In genomic region chr2:233022561-233022960, GRCh38 we compare ENCODE assay signal across 1 cellular context.
TF ChIP-seq lines count a peak whose summit lies in the region.

No MANE protein-coding gene starts in this region.

TF ChIP-seq in H1, 55 proteins besides CTCF, POLR2A, EP300 and RAD21:
- TF ChIP-seq USF2 (IDR thresholded peaks at IDR 0.05; ENCODE audit: low read length) = no peak
- TF ChIP-seq HDAC6 (IDR thresholded peaks at IDR 0.05; ENCODE audit: low read depth, low read length) = no peak
- no peak for TF ChIP-seq SP4 (IDR thresholded peaks at IDR 0.05; ENCODE audit: low read length)
- no peak for TF ChIP-seq E2F6 (IDR thresholded peaks at IDR 0.05)
- TF ChIP-seq SIX5 (IDR thresholded peaks at IDR 0.05; ENCODE audit: low read depth, low read length) = no peak
- no peak for TF ChIP-seq RNF2 (IDR thresholded peaks at IDR 0.05; ENCODE audit: borderline replicate concordance, low read depth, low read length, missing control alignments, poor library complexity, severe bottlenecking)
- TF ChIP-seq TAF1 (IDR thresholded peaks at IDR 0.05; ENCODE audit: low read depth, low read length) = no peak
- TF ChIP-seq CBX8 (IDR thresholded peaks at IDR 0.05; ENCODE audit: borderline replicate concordance, low read depth, low read length) = no peak
- no peak for TF ChIP-seq SIN3A (conservative IDR thresholded peaks at IDR 0.05 in 1 of 2, IDR thresholded peaks at IDR 0.05 in 1 of 2; ENCODE audit: low read depth in 1 of 2, low read length in 2 of 2)
- no peak for TF ChIP-seq JUN (IDR thresholded peaks at IDR 0.05; ENCODE audit: low read depth, low read length)
- TF ChIP-seq FOSL1 (IDR thresholded peaks at IDR 0.05; ENCODE audit: insufficient read depth, low read depth, low read length) = no peak
- TF ChIP-seq CEBPB (IDR thresholded peaks at IDR 0.05; ENCODE audit: low read depth, low read length) = no peak
- TF ChIP-seq KDM5A (IDR thresholded peaks at IDR 0.05; ENCODE audit: low read length) = no peak
- TF ChIP-seq CHD7 (IDR thresholded peaks at IDR 0.05; ENCODE audit: insufficient replicate concordance, low read length) = no peak
- no peak for TF ChIP-seq NRF1 (IDR thresholded peaks at IDR 0.05; ENCODE audit: low read depth, low read length)
